ENCODE assay signal across 1 cellular context in genomic region chr2:201258666-201258999, GRCh38.
TF ChIP-seq lines count a peak whose summit lies in the region.

No MANE protein-coding gene starts in this region.

TF ChIP-seq in GM12878, 131 proteins besides CTCF, POLR2A, EP300 and RAD21 (continued from another document):
- TF ChIP-seq CEBPB (IDR thresholded peaks at IDR 0.05; ENCODE audit: borderline replicate concordance in 1 of 2, low read depth in 2 of 2, low read length in 2 of 2): no peak
- no peak for TF ChIP-seq NR2C2 (IDR thresholded peaks at IDR 0.05; ENCODE audit: borderline replicate concordance, control insufficient read depth, insufficient read length, low read depth)
- no peak for TF ChIP-seq ESRRA (IDR thresholded peaks at IDR 0.05; ENCODE audit: low read length)
- TF ChIP-seq HDAC2 (IDR thresholded peaks at IDR 0.05): no peak
- TF ChIP-seq CREM (IDR thresholded peaks at IDR 0.05; ENCODE audit: low read depth): no peak
- TF ChIP-seq, protein P1, sequence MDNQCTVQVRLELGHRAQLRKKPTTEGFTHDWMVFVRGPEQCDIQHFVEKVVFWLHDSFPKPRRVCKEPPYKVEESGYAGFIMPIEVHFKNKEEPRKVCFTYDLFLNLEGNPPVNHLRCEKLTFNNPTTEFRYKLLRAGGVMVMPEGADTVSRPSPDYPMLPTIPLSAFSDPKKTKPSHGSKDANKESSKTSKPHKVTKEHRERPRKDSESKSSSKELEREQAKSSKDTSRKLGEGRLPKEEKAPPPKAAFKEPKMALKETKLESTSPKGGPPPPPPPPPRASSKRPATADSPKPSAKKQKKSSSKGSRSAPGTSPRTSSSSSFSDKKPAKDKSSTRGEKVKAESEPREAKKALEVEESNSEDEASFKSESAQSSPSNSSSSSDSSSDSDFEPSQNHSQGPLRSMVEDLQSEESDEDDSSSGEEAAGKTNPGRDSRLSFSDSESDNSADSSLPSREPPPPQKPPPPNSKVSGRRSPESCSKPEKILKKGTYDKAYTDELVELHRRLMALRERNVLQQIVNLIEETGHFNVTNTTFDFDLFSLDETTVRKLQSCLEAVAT (IDR thresholded peaks at IDR 0.05): peak; percentile 55; the same call in 1 of the 2 replicates
- TF ChIP-seq MXI1 (IDR thresholded peaks at IDR 0.05; ENCODE audit: low read depth, low read length): no peak
- no peak for TF ChIP-seq CREB1 (IDR thresholded peaks at IDR 0.05; ENCODE audit: low read depth)
- 0 out of 2 replicates have a peak, but pooled peaks have one; percentile 13 for TF ChIP-seq ZNF384 (IDR thresholded peaks at IDR 0.05; ENCODE audit: borderline replicate concordance, low read depth, low read length)
- TF ChIP-seq, protein P2, sequence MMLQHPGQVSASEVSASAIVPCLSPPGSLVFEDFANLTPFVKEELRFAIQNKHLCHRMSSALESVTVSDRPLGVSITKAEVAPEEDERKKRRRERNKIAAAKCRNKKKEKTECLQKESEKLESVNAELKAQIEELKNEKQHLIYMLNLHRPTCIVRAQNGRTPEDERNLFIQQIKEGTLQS (IDR thresholded peaks at IDR 0.05; ENCODE audit: borderline replicate concordance, extremely low read depth, low read depth, low read length): no peak
- TF ChIP-seq, protein P3, sequence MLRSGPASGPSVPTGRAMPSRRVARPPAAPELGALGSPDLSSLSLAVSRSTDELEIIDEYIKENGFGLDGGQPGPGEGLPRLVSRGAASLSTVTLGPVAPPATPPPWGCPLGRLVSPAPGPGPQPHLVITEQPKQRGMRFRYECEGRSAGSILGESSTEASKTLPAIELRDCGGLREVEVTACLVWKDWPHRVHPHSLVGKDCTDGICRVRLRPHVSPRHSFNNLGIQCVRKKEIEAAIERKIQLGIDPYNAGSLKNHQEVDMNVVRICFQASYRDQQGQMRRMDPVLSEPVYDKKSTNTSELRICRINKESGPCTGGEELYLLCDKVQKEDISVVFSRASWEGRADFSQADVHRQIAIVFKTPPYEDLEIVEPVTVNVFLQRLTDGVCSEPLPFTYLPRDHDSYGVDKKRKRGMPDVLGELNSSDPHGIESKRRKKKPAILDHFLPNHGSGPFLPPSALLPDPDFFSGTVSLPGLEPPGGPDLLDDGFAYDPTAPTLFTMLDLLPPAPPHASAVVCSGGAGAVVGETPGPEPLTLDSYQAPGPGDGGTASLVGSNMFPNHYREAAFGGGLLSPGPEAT (IDR thresholded peaks at IDR 0.05; ENCODE audit: low read depth): no peak
- TF ChIP-seq JUND (IDR thresholded peaks at IDR 0.05; ENCODE audit: low read depth, low read length): no peak
- no peak for TF ChIP-seq PAX5 (IDR thresholded peaks at IDR 0.05; ENCODE audit: borderline replicate concordance, low read depth, low read length)
- no peak for TF ChIP-seq ZSCAN29 (IDR thresholded peaks at IDR 0.05)
- TF ChIP-seq NR2F1 (conservative IDR thresholded peaks at IDR 0.05): peak; percentile 73; the same call in 1 of the 2 replicates
- TF ChIP-seq BMI1 (IDR thresholded peaks at IDR 0.05; ENCODE audit: borderline replicate concordance): no peak
